ENCODE assay signal across 1 cellular context in genomic region chr16:50741808-50742520, GRCh38.
TF ChIP-seq lines count a peak whose summit lies in the region.

Gene CYLD, plus strand, starts transcription at chr16:50742086. Its CDS starts 7,613 bp downstream, at chr16:50749699.

TF ChIP-seq in GM12878, 131 proteins besides CTCF, POLR2A, EP300 and RAD21 (continued from another document and continues in another):
- TF ChIP-seq PBX3 (IDR thresholded peaks at IDR 0.05; ENCODE audit: insufficient replicate concordance, low read depth, low read length) (peak; percentile 65), GATAD2B (conservative IDR thresholded peaks at IDR 0.05; ENCODE audit: low read depth) (peak; percentile 90; the same call in 1 of the 2 replicates), MTA3 (IDR thresholded peaks at IDR 0.05; ENCODE audit: borderline replicate concordance, low read length) (no peak), NFIC (IDR thresholded peaks at IDR 0.05; ENCODE audit: low read depth, low read length) (no peak), ZNF622 (IDR thresholded peaks at IDR 0.05) (peak; percentile 82), MEF2B (IDR thresholded peaks at IDR 0.05; ENCODE audit: partially characterized antibody, poor library complexity, severe bottlenecking) (no peak), RELB (IDR thresholded peaks at IDR 0.05; ENCODE audit: low read depth) (peak; percentile 100), YBX1 (IDR thresholded peaks at IDR 0.05) (no peak), MYB (IDR thresholded peaks at IDR 0.05; ENCODE audit: borderline replicate concordance, low read depth, low read length) (no peak), USF2 (IDR thresholded peaks at IDR 0.05; ENCODE audit: borderline replicate concordance, low read depth, low read length) (no peak), SUZ12 (IDR thresholded peaks at IDR 0.05; ENCODE audit: unreplicated experiment) (no peak), RBBP5 (conservative IDR thresholded peaks at IDR 0.05) (0 out of 2 replicates have a peak, but pooled peaks have one; percentile 32), ESRRA (IDR thresholded peaks at IDR 0.05; ENCODE audit: low read length) (no peak), SMARCA5 (IDR thresholded peaks at IDR 0.05) (peak; percentile 28; the same call in 1 of the 2 replicates), SREBF1 (IDR thresholded peaks at IDR 0.05; ENCODE audit: low read length) (no peak), HDGF (IDR thresholded peaks at IDR 0.05) (peak; percentile 99), NR2F1 (conservative IDR thresholded peaks at IDR 0.05) (peak; percentile 70; the same call in 1 of the 2 replicates), CEBPB (IDR thresholded peaks at IDR 0.05; ENCODE audit: borderline replicate concordance in 1 of 2, low read depth in 2 of 2, low read length in 2 of 2) (no peak), TCF12 (IDR thresholded peaks at IDR 0.05; ENCODE audit: low read depth, low read length) (0 out of 2 replicates have a peak, but pooled peaks have one; percentile 16), REST (IDR thresholded peaks at IDR 0.05; ENCODE audit: low read depth, low read length) (no peak), BHLHE40 (IDR thresholded peaks at IDR 0.05; ENCODE audit: borderline replicate concordance in 1 of 2, low read depth in 2 of 2, low read length in 1 of 2) (peak; percentile 18 to 62; a peak in 2 of 4 replicates), CREB1 (IDR thresholded peaks at IDR 0.05; ENCODE audit: low read depth) (peak; percentile 84), GABPA (IDR thresholded peaks at IDR 0.05; ENCODE audit: low read depth) (peak; percentile 46; the same call in 1 of the 2 replicates), ZBTB40 (IDR thresholded peaks at IDR 0.05; ENCODE audit: borderline replicate concordance) (peak; percentile 65; the same call in 1 of the 2 replicates), ETV6 (conservative IDR thresholded peaks at IDR 0.05 in 1 of 2, IDR thresholded peaks at IDR 0.05 in 1 of 2; ENCODE audit: borderline replicate concordance in 1 of 2, low read depth in 1 of 2) (no peak), IRF3 (IDR thresholded peaks at IDR 0.05) (peak; percentile 88), CHD1 (IDR thresholded peaks at IDR 0.05; ENCODE audit: low read depth, low read length) (no peak), JUNB (IDR thresholded peaks at IDR 0.05) (no peak), BACH1 (IDR thresholded peaks at IDR 0.05; ENCODE audit: borderline replicate concordance) (peak; percentile 85), RELA (IDR thresholded peaks at IDR 0.05; ENCODE audit: borderline replicate concordance, partially characterized antibody) (peak; percentile 99), STAT3 (IDR thresholded peaks at IDR 0.05; ENCODE audit: low read depth, low read length) (no peak), ZSCAN29 (IDR thresholded peaks at IDR 0.05) (no peak), EGR1 (IDR thresholded peaks at IDR 0.05; ENCODE audit: borderline replicate concordance in 1 of 2, low read depth in 2 of 2, low read length in 2 of 2) (peak; percentile 15 to 99), PAX5 (IDR thresholded peaks at IDR 0.05; ENCODE audit: borderline replicate concordance, low read depth, low read length) (no peak), ASH2L (IDR thresholded peaks at IDR 0.05; ENCODE audit: borderline replicate concordance, low read depth) (peak; percentile 56; the same call in 1 of the 2 replicates), ZNF207 (IDR thresholded peaks at IDR 0.05; ENCODE audit: borderline replicate concordance) (no peak), YY1 (IDR thresholded peaks at IDR 0.05; ENCODE audit: low read depth, low read length) (peak; percentile 96), IRF4 (IDR thresholded peaks at IDR 0.05; ENCODE audit: low read depth, low read length) (no peak), ZBTB33 (IDR thresholded peaks at IDR 0.05) (no peak), FOS (IDR thresholded peaks at IDR 0.05; ENCODE audit: borderline replicate concordance, extremely low read depth, insufficient read length) (peak; percentile 64), TAF1 (IDR thresholded peaks at IDR 0.05; ENCODE audit: borderline replicate concordance, low read depth, low read length) (peak; percentile 55; the same call in 1 of the 2 replicates), KDM1A (IDR thresholded peaks at IDR 0.05; ENCODE audit: borderline replicate concordance) (no peak), ELK1 (IDR thresholded peaks at IDR 0.05; ENCODE audit: low read depth, low read length) (no peak), CBX3 (IDR thresholded peaks at IDR 0.05; ENCODE audit: borderline replicate concordance, low read depth) (no peak)
